1 cellular context compared by ENCODE assay signal in the genomic region with DNA sequence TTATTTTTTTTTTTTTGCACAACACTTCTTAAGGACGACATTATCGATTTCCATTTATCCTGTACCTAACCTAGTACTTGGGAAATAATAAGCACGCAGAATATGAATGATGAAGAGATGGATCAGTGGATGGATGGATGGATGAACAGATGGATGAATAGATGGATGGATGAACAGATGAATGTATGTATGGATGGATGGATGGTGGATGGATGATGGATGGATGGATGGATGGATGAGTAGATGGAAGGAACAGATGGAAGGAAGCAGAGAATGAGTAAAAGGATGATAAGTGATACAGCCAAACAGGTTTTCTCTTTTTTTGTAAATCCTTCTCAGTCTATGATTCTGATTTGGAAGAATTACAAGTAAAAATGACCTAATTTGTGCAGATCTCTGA.
TF ChIP-seq lines count a peak whose summit lies in the region.

No MANE protein-coding gene starts in this region.

TF ChIP-seq in H1, 55 proteins besides CTCF, POLR2A, EP300 and RAD21 (continued from another document):
- TF ChIP-seq, protein P1, sequence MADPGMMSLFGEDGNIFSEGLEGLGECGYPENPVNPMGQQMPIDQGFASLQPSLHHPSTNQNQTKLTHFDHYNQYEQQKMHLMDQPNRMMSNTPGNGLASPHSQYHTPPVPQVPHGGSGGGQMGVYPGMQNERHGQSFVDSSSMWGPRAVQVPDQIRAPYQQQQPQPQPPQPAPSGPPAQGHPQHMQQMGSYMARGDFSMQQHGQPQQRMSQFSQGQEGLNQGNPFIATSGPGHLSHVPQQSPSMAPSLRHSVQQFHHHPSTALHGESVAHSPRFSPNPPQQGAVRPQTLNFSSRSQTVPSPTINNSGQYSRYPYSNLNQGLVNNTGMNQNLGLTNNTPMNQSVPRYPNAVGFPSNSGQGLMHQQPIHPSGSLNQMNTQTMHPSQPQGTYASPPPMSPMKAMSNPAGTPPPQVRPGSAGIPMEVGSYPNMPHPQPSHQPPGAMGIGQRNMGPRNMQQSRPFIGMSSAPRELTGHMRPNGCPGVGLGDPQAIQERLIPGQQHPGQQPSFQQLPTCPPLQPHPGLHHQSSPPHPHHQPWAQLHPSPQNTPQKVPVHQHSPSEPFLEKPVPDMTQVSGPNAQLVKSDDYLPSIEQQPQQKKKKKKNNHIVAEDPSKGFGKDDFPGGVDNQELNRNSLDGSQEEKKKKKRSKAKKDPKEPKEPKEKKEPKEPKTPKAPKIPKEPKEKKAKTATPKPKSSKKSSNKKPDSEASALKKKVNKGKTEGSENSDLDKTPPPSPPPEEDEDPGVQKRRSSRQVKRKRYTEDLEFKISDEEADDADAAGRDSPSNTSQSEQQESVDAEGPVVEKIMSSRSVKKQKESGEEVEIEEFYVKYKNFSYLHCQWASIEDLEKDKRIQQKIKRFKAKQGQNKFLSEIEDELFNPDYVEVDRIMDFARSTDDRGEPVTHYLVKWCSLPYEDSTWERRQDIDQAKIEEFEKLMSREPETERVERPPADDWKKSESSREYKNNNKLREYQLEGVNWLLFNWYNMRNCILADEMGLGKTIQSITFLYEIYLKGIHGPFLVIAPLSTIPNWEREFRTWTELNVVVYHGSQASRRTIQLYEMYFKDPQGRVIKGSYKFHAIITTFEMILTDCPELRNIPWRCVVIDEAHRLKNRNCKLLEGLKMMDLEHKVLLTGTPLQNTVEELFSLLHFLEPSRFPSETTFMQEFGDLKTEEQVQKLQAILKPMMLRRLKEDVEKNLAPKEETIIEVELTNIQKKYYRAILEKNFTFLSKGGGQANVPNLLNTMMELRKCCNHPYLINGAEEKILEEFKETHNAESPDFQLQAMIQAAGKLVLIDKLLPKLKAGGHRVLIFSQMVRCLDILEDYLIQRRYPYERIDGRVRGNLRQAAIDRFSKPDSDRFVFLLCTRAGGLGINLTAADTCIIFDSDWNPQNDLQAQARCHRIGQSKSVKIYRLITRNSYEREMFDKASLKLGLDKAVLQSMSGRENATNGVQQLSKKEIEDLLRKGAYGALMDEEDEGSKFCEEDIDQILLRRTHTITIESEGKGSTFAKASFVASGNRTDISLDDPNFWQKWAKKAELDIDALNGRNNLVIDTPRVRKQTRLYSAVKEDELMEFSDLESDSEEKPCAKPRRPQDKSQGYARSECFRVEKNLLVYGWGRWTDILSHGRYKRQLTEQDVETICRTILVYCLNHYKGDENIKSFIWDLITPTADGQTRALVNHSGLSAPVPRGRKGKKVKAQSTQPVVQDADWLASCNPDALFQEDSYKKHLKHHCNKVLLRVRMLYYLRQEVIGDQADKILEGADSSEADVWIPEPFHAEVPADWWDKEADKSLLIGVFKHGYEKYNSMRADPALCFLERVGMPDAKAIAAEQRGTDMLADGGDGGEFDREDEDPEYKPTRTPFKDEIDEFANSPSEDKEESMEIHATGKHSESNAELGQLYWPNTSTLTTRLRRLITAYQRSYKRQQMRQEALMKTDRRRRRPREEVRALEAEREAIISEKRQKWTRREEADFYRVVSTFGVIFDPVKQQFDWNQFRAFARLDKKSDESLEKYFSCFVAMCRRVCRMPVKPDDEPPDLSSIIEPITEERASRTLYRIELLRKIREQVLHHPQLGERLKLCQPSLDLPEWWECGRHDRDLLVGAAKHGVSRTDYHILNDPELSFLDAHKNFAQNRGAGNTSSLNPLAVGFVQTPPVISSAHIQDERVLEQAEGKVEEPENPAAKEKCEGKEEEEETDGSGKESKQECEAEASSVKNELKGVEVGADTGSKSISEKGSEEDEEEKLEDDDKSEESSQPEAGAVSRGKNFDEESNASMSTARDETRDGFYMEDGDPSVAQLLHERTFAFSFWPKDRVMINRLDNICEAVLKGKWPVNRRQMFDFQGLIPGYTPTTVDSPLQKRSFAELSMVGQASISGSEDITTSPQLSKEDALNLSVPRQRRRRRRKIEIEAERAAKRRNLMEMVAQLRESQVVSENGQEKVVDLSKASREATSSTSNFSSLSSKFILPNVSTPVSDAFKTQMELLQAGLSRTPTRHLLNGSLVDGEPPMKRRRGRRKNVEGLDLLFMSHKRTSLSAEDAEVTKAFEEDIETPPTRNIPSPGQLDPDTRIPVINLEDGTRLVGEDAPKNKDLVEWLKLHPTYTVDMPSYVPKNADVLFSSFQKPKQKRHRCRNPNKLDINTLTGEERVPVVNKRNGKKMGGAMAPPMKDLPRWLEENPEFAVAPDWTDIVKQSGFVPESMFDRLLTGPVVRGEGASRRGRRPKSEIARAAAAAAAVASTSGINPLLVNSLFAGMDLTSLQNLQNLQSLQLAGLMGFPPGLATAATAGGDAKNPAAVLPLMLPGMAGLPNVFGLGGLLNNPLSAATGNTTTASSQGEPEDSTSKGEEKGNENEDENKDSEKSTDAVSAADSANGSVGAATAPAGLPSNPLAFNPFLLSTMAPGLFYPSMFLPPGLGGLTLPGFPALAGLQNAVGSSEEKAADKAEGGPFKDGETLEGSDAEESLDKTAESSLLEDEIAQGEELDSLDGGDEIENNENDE (IDR thresholded peaks at IDR 0.05; ENCODE audit: insufficient replicate concordance, low read length), result no peak
- TF ChIP-seq, protein P2, sequence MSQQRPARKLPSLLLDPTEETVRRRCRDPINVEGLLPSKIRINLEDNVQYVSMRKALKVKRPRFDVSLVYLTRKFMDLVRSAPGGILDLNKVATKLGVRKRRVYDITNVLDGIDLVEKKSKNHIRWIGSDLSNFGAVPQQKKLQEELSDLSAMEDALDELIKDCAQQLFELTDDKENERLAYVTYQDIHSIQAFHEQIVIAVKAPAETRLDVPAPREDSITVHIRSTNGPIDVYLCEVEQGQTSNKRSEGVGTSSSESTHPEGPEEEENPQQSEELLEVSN (IDR thresholded peaks at IDR 0.05), result no peak
- no peak for TF ChIP-seq RXRA (IDR thresholded peaks at IDR 0.05; ENCODE audit: insufficient read depth, low read depth, low read length)
- TF ChIP-seq, protein P3, sequence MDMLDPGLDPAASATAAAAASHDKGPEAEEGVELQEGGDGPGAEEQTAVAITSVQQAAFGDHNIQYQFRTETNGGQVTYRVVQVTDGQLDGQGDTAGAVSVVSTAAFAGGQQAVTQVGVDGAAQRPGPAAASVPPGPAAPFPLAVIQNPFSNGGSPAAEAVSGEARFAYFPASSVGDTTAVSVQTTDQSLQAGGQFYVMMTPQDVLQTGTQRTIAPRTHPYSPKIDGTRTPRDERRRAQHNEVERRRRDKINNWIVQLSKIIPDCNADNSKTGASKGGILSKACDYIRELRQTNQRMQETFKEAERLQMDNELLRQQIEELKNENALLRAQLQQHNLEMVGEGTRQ (IDR thresholded peaks at IDR 0.05; ENCODE audit: low read length), result no peak
- TF ChIP-seq GTF2F1 (IDR thresholded peaks at IDR 0.05; ENCODE audit: borderline replicate concordance, low read depth, low read length), result no peak
- TF ChIP-seq BACH1 (IDR thresholded peaks at IDR 0.05; ENCODE audit: low read length), result no peak
- TF ChIP-seq POLR2AphosphoS5 (IDR thresholded peaks at IDR 0.05; ENCODE audit: low read depth, low read length), result no peak
- TF ChIP-seq YY1 (IDR thresholded peaks at IDR 0.05; ENCODE audit: low read depth, low read length), result no peak
- no peak for TF ChIP-seq SUZ12 (IDR thresholded peaks at IDR 0.05; ENCODE audit: low read length)
- TF ChIP-seq SIX5 (IDR thresholded peaks at IDR 0.05; ENCODE audit: low read depth, low read length), result no peak
- no peak for TF ChIP-seq CREB1 (IDR thresholded peaks at IDR 0.05)
